ENCODE assay signal across 8 cellular contexts in genomic region chr2:131527131-131528001, GRCh38. TPM values are rescaled to one million over a fixed set of nuclear protein-coding genes. Genes with fewer than 3 reads are reported as not detected.
DNase-seq lines count a peak whose midpoint lies in the region; ATAC-seq and TF ChIP-seq lines count a peak whose summit lies in the region.
"Not testable (repeated sequence)": the region's sequence is repeated elsewhere in the genome, so short reads cannot be mapped to it uniquely, and the experiment has no call there.

CCDC74A (plus strand) TSS chr2:131527888; CDS start chr2:131527971, 83 bp downstream.

- peak within 1 kb of the TSS; percentile 87 for H3K4me3 Mint-ChIP-seq in T-helper 17 cell
- H3K4me3 Mint-ChIP-seq in type B pancreatic cell: peak within 1 kb of the TSS; percentile 89

- H3K36me3 ChIP-seq in heart right ventricle: not testable (repeated sequence)

- H3K4me1 ChIP-seq in heart right ventricle: peaks cover 0 to 11% (median 3%) of the 10 kb centered on the region in 9 donors

- H3K27ac ChIP-seq in heart right ventricle: peak within 1 kb of the TSS in 2 of 10 donors; percentile 31 to 39

- intact Hi-C loops in heart right ventricle (cut with DNase I): not testable (repeated sequence)

- H3K27me3 Mint-ChIP-seq in T-helper 17 cell, type B pancreatic cell: not testable (repeated sequence)

- H3K4me3 ChIP-seq in heart right ventricle: peak within 1 kb of the TSS in 9 of 10 donors; percentile 27 to 51 (median 46)

- 36 to 40% methylated on average over 38 to 40 of the region's 47 CpGs for WGBS in heart right ventricle, 2 donors

- H3K9me3 Mint-ChIP-seq in type B pancreatic cell: not testable (repeated sequence)

- ATAC-seq in GM18517 (IDR thresholded peaks at IDR 0.05; ENCODE audit: unreplicated experiment): peak; percentile 90
- peak; percentile 89 for ATAC-seq in HG02970 (IDR thresholded peaks at IDR 0.05; ENCODE audit: low FRiP score, unreplicated experiment)
- peak; percentile 96 for ATAC-seq in T-helper 17 cell
- ATAC-seq in heart right ventricle: peak; percentile 46 to 84 (median 78)

- not testable (repeated sequence) for H3K4me1 Mint-ChIP-seq in T-helper 17 cell; type B pancreatic cell (ENCODE audit: unreplicated experiment)

- H3K27ac Mint-ChIP-seq in T-helper 17 cell: peak within 1 kb of the TSS; percentile 93
- H3K27ac Mint-ChIP-seq in type B pancreatic cell: peak within 1 kb of the TSS; percentile 79

- not testable (repeated sequence) for H3K27me3 ChIP-seq in heart right ventricle

- DNase-seq in NCI-H146 treated with DMSO at 0.1 percent for 48 hours (lab: John Stamatoyannopoulos, UW; ENCODE audit: unreplicated experiment): peak; percentile 69
- DNase-seq in T-helper 17 cell: peak; percentile 71 to 77 (median 77)
- DNase-seq in activated naive CD8-positive, alpha-beta T cell treated with anti-CD3 and anti-CD28 coated beads, Interleukin-2, amount 50 U/mL, for 16 hours (ENCODE audit: low read depth, low spot score): peak; percentile 48
- peak; percentile 54 to 72 for DNase-seq in heart right ventricle
- peak; percentile 23 for DNase-seq in putamen (ENCODE audit: low spot score)
- peak; percentile 75 for DNase-seq in type B pancreatic cell (ENCODE audit: extremely low spot score, unreplicated experiment)

- not testable (repeated sequence) for H3K36me3 Mint-ChIP-seq in T-helper 17 cell (ENCODE audit: low read depth); type B pancreatic cell

- H3K9me3 ChIP-seq in T-helper 17 cell (ENCODE audit: control insufficient read depth, low read length, poor library complexity, severe bottlenecking); heart right ventricle: not testable (repeated sequence)

- not testable (repeated sequence) for TF ChIP-seq CTCF in heart right ventricle (IDR thresholded peaks at IDR 0.05); type B pancreatic cell (conservative IDR thresholded peaks at IDR 0.05)

RNA-seq across cellular contexts. Expression of gene CCDC74A, which starts in this region (rescaled TPM):
- total RNA-seq in T-helper 17 cell (1 to 10 TPM; 1.4 to 2.3 TPM), heart right ventricle (1 to 10 TPM in 5 of 10 donors, under 1 TPM in 5; 0.32 to 1.9 (median 0.92) TPM), type B pancreatic cell (ENCODE audit: low replicate concordance) (19.9 and 26.0 TPM in 2 replicates)
- 1 to 10 TPM; 1.2 to 1.6 TPM for polyA plus RNA-seq in heart right ventricle

Comparison
In these comparisons a context has a peak if more than half of its experiments do, and no peak if none do; other contexts are left out.
1. DNase-seq: peak in every context shown above with its lines; median percentile 77 in T-helper 17 cell; 75 in type B pancreatic cell; 69 in NCI-H146 treated with DMSO at 0.1 percent for 48 hours; 63 in heart right ventricle; 48 in activated naive CD8-positive, alpha-beta T cell treated with anti-CD3 and anti-CD28 coated beads, Interleukin-2, amount 50 U/mL, for 16 hours; 23 in putamen.